In genomic region chr15:43826029-43826507, GRCh38 we compare ENCODE assay signal across 9 cellular contexts. TPM values are rescaled to one million over a fixed set of nuclear protein-coding genes. Genes with fewer than 3 reads are reported as not detected.
A peak's percentile ranks its signal among the peaks of the same experiment; 100 is the strongest.
DNase-seq lines count a peak whose midpoint lies in the region; ATAC-seq and TF ChIP-seq lines count a peak whose summit lies in the region.
"Had no signal": no experiment of that assay in that cellular context is flagged by ENCODE, and none has a peak within 500 bp of the region (broad histone marks: within the 10 kb centered on the region; RNA-seq: fewer than 3 reads in every experiment).

No MANE protein-coding gene starts in this region.

- H3K36me3 ChIP-seq in KOPT-K1 (ENCODE audit: insufficient read depth, low read length), result peaks cover 33% of the 10 kb centered on the region
- no peaks in the 10 kb centered on the region for H3K36me3 ChIP-seq in mammary epithelial cell (ENCODE audit: insufficient read depth, low read length)
- H3K36me3 ChIP-seq in mucosa of descending colon (ENCODE audit: low read depth), result no peaks in the 10 kb centered on the region

- dilution Hi-C loops in mammary epithelial cell (cut with HindIII; ENCODE audit: low sequenced_read_pairs), result no loop called here

- WGBS in mammary epithelial cell (ENCODE audit: low coverage, missing lambda C conversion rate), result over 99% methylated on average over 11 of the region's 11 CpGs

- H3K27ac Mint-ChIP-seq in natural killer cell treated with Interleukin-12 subunit alpha and Interleukin-12 subunit beta and Interleukin-15 and Interleukin-18, amount 100 ng/mL, for 72 hours, result peak overlapping the region; percentile 84 to 97

- no peak overlapping the region for H3K9ac ChIP-seq in mammary epithelial cell (ENCODE audit: insufficient read depth, low read length)

- peaks cover 53% of the 10 kb centered on the region for H3K79me2 ChIP-seq in mammary epithelial cell (ENCODE audit: insufficient read depth, low read length)

- intact Hi-C loops in mammary epithelial cell (cut with micrococcal nuclease) (no loop called here), mucosa of descending colon (cut with DNase I, micrococcal nuclease) (no loop called here)

- H3K4me2 ChIP-seq in mammary epithelial cell (ENCODE audit: insufficient read depth, low read depth, low read length), result no peak overlapping the region

- no TSS peak for BruUV-seq in mammary epithelial cell (replicated peaks; lab: Mats Ljungman, UMichigan)

- H3K36me3 Mint-ChIP-seq in natural killer cell treated with Interleukin-12 subunit alpha and Interleukin-12 subunit beta and Interleukin-15 and Interleukin-18, amount 100 ng/mL, for 72 hours, result peaks cover 14% of the 10 kb centered on the region

- DNase-seq in AG10803 (ENCODE audit: low read depth), result no peak
- no peak for DNase-seq in mammary epithelial cell
- DNase-seq in natural killer cell treated with Interleukin-12 subunit alpha and Interleukin-12 subunit beta and Interleukin-15 and Interleukin-18, amount 100 ng/mL, for 72 hours (ENCODE audit: low spot score), result no peak
- DNase-seq in mucosa of descending colon, result no peak
- DNase-seq in central memory CD4-positive, alpha-beta T cell, result no peak
- no peak for DNase-seq in NCI-H2227 treated with DMSO at 0.1 percent for 48 hours (lab: John Stamatoyannopoulos, UW)

- no peaks in the 10 kb centered on the region for H3K27me3 ChIP-seq in mammary epithelial cell (ENCODE audit: insufficient read depth, low read length)

- H3K4me3 ChIP-seq in AG10803 (ENCODE audit: low read length) (peak overlapping the region; percentile 73), mammary epithelial cell (replicated peaks in 1 of 3; ENCODE audit: insufficient read depth in 1 of 3, low read depth in 2 of 3, low read length in 3 of 3) (no peak overlapping the region), mucosa of descending colon (no peak overlapping the region)

- H2AFZ ChIP-seq in mammary epithelial cell (ENCODE audit: low read depth, low read length), result peak overlapping the region; percentile 99

- in situ Hi-C loops in mammary epithelial cell (cut with MboI; ENCODE audit: low sequenced_read_pairs in 2 of 2), result no loop called here

- H3K4me1 ChIP-seq in mammary epithelial cell (ENCODE audit: insufficient read depth, low read length) (peaks cover 13% of the 10 kb centered on the region), mucosa of descending colon (ENCODE audit: low read depth) (peaks cover 32% of the 10 kb centered on the region)

- H3K9me3 Mint-ChIP-seq in natural killer cell treated with Interleukin-12 subunit alpha and Interleukin-12 subunit beta and Interleukin-15 and Interleukin-18, amount 100 ng/mL, for 72 hours, result no peaks in the 10 kb centered on the region

- peak overlapping the region; percentile 88 for H3K27ac ChIP-seq in KOPT-K1 (ENCODE audit: low read depth, low read length, poor library complexity, severe bottlenecking)
- no peak overlapping the region for H3K27ac ChIP-seq in mammary epithelial cell (ENCODE audit: insufficient read depth, low read depth, low read length)

- ATAC-seq in natural killer cell treated with Interleukin-12 subunit alpha and Interleukin-12 subunit beta and Interleukin-15 and Interleukin-18, amount 100 ng/mL, for 72 hours, result no peak
- ATAC-seq in mucosa of descending colon, result no peak
- ATAC-seq in GM19324 (IDR thresholded peaks at IDR 0.05; ENCODE audit: low FRiP score, unreplicated experiment), result no peak

- H3K27me3 Mint-ChIP-seq in natural killer cell treated with Interleukin-12 subunit alpha and Interleukin-12 subunit beta and Interleukin-15 and Interleukin-18, amount 100 ng/mL, for 72 hours, result no peaks in the 10 kb centered on the region

- peaks cover 34 to 41% of the 10 kb centered on the region in 2 donors for H3K4me1 Mint-ChIP-seq in natural killer cell treated with Interleukin-12 subunit alpha and Interleukin-12 subunit beta and Interleukin-15 and Interleukin-18, amount 100 ng/mL, for 72 hours (ENCODE audit: low read depth in 2 of 2)

- peak overlapping the region; percentile 96 for H3K4me3 Mint-ChIP-seq in natural killer cell treated with Interleukin-12 subunit alpha and Interleukin-12 subunit beta and Interleukin-15 and Interleukin-18, amount 100 ng/mL, for 72 hours

- TF ChIP-seq CTCF in AG10803 (conservative IDR thresholded peaks at IDR 0.05; ENCODE audit: low read length) (no peak), mammary epithelial cell (conservative IDR thresholded peaks at IDR 0.05 in 1 of 2, IDR thresholded peaks at IDR 0.05 in 1 of 2; ENCODE audit: extremely low read depth in 1 of 2, insufficient read depth in 1 of 2, low read depth in 1 of 2, low read length in 2 of 2) (no peak), mucosa of descending colon (IDR thresholded peaks at IDR 0.05) (no peak)

- CTCF ChIA-PET in mammary epithelial cell (lab: Charles Lee; ENCODE audit: low non-redundant PET), result interaction anchor here (0.6 kb wide), 1 partner anchor 495 kb away, joined by 3 read pairs; no protein-coding TSS in a partner anchor

- no peaks in the 10 kb centered on the region for H4K20me1 ChIP-seq in mammary epithelial cell (ENCODE audit: insufficient read depth, low read length)

- H3K9me3 ChIP-seq in KOPT-K1 (ENCODE audit: insufficient read depth, low read length, poor library complexity, severe bottlenecking), result no peaks in the 10 kb centered on the region
- H3K9me3 ChIP-seq in mammary epithelial cell (replicated peaks; ENCODE audit: insufficient read depth, low read length), result no peaks in the 10 kb centered on the region
- H3K9me3 ChIP-seq in mucosa of descending colon, result no peaks in the 10 kb centered on the region

RNA-seq across cellular contexts. Expression of gene WDR76, which starts 0.7 kb away (rescaled TPM):
- total RNA-seq in mammary epithelial cell (10 to 100 TPM in 1 of 2 donors, 1 to 10 TPM in 1; 4.3 to 16.0 TPM), mucosa of descending colon (1 to 10 TPM; 4.1 to 9.1 (median 8.0) TPM)
- polyA plus RNA-seq in mammary epithelial cell, result 8.9 TPM
- 14.8 TPM for polyA minus RNA-seq in mammary epithelial cell
- total RNA-seq in natural killer cell treated with Interleukin-12 subunit alpha and Interleukin-12 subunit beta and Interleukin-15 and Interleukin-18, amount 100 ng/mL, for 72 hours, result 10 to 100 TPM; 37.9 to 69.0 TPM

RNA-seq across cellular contexts. Expression of gene MFAP1, which starts 1.6 kb away (rescaled TPM):
- total RNA-seq in mammary epithelial cell, result 10 to 100 TPM; 14.7 to 26.8 TPM
- 24.8 TPM for polyA plus RNA-seq in mammary epithelial cell
- 25.1 TPM for polyA minus RNA-seq in mammary epithelial cell
- 10 to 100 TPM; 30.4 to 37.4 TPM for total RNA-seq in natural killer cell treated with Interleukin-12 subunit alpha and Interleukin-12 subunit beta and Interleukin-15 and Interleukin-18, amount 100 ng/mL, for 72 hours
- total RNA-seq in mucosa of descending colon, result 10 to 100 TPM; 19.9 to 22.6 (median 20.9) TPM

RNA-seq across cellular contexts. Expression of gene HYPK, which starts 25.7 kb away (rescaled TPM):
- total RNA-seq in mammary epithelial cell (10 to 100 TPM in 1 of 2 donors, 1 to 10 TPM in 1; 5.5 to 20.2 TPM), mucosa of descending colon (10 to 100 TPM; 10.4 to 15.5 (median 13.8) TPM)
- 4.1 TPM for polyA plus RNA-seq in mammary epithelial cell
- 14.8 TPM for polyA minus RNA-seq in mammary epithelial cell
- total RNA-seq in natural killer cell treated with Interleukin-12 subunit alpha and Interleukin-12 subunit beta and Interleukin-15 and Interleukin-18, amount 100 ng/mL, for 72 hours, result 10 to 100 TPM; 14.3 to 15.3 TPM

RNA-seq across cellular contexts. Expression of gene SERINC4, which starts 26.0 kb away (rescaled TPM):
- total RNA-seq in mammary epithelial cell (under 1 TPM in 1 of 2 donors, not detected in 1; 0.17 TPM), mucosa of descending colon (under 1 TPM; 0.16 to 0.52 (median 0.29) TPM)
- 0.11 TPM for polyA plus RNA-seq in mammary epithelial cell
- not detected for polyA minus RNA-seq in mammary epithelial cell
- total RNA-seq in natural killer cell treated with Interleukin-12 subunit alpha and Interleukin-12 subunit beta and Interleukin-15 and Interleukin-18, amount 100 ng/mL, for 72 hours, result under 1 TPM; 0.24 to 0.50 TPM
- total RNA-seq: urinary bladder had no signal

RNA-seq across cellular contexts. Expression of gene SERF2, which starts 33.9 kb away (rescaled TPM):
- 100 to 1,000 TPM; 191 to 636 TPM for total RNA-seq in mammary epithelial cell
- polyA plus RNA-seq in mammary epithelial cell, result 987 TPM
- polyA minus RNA-seq in mammary epithelial cell, result 365 TPM
- 100 to 1,000 TPM; 456 to 585 TPM for total RNA-seq in natural killer cell treated with Interleukin-12 subunit alpha and Interleukin-12 subunit beta and Interleukin-15 and Interleukin-18, amount 100 ng/mL, for 72 hours
- 100 to 1,000 TPM; 712 to 944 (median 931) TPM for total RNA-seq in mucosa of descending colon
